ENCODE assay signal across 1 cellular context in the genomic region with DNA sequence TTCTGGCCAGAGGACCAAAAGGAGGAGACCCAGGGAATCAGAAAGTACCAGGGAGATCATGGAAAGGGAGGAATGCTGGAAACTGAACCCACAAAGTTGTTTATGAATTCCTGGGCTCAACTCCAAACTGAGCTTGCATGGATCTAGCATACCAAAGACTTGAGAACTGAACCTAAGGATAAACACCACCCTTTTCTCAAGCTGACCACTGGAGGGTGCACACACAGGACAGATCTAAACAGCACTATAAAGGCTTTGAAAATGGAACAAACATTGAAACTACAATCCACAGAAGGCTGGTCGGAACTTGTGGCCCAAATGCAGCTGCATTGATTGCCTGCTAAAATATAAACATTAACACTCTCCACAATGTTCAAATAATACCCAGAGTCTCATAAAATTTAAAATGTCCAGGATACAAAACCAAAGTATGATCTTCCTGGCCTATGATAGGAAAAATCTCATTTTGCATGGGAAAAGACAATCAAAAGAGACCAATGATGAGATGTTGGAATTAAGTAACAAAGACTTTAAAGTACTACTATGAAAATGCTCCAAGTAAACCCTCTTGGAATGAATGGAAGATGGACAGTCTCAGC.
TF ChIP-seq lines count a peak whose summit lies in the region.

No MANE protein-coding gene starts in this region.

TF ChIP-seq in endothelial cell of umbilical vein, 7 proteins besides CTCF, POLR2A, EP300 and RAD21:
- TF ChIP-seq GATA2 (IDR thresholded peaks at IDR 0.05; ENCODE audit: insufficient read depth, insufficient read length, low read depth, low read length), result no peak
- TF ChIP-seq POLR2AphosphoS5 (IDR thresholded peaks at IDR 0.05; ENCODE audit: insufficient read depth, low read depth, low read length), result no peak
- no peak for TF ChIP-seq EZH2 (IDR thresholded peaks at IDR 0.05; ENCODE audit: borderline replicate concordance, low read depth, low read length, severe bottlenecking)
